ENCODE assay signal across 29 cellular contexts in the genomic region with DNA sequence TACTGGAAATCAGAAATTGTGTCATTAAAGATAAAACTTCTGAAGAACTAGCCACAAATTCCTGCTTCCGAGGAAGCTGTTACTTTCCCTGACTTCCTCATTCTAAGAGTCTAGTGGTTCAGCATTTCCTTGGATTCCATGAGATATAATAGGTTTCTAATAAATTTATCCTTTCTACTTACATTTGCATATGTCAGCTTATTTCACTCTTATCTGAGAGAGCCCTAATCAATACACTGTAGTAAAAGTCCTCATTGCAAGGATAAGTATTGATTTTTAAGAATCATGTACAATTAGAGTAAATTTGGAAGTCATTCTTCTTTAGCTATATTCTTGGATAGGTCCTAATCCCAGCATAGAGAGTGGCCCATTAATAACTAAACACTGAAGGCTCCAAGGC. TPM values are rescaled to one million over a fixed set of nuclear protein-coding genes. Genes with fewer than 3 reads are reported as not detected.
DNase-seq lines count a peak whose midpoint lies in the region; ATAC-seq and TF ChIP-seq lines count a peak whose summit lies in the region.
"Had no signal": no experiment of that assay in that cellular context is flagged by ENCODE, and none has a peak within 500 bp of the region (broad histone marks: within the 10 kb centered on the region; RNA-seq: fewer than 3 reads in every experiment).

No MANE protein-coding gene starts in this region.

- H3K9me3 ChIP-seq in IMR-90 (ENCODE audit: control insufficient read depth, insufficient read depth, low read length): no peaks in the 10 kb centered on the region
- H3K9me3 ChIP-seq in spleen: no peaks in the 10 kb centered on the region
- no peaks in the 10 kb centered on the region for H3K9me3 ChIP-seq in OCI-LY7 (ENCODE audit: low read length)
- H3K9me3 ChIP-seq: neutrophil, SK-N-SH, thoracic aorta, vagina had no signal

- no peak overlapping the region for H3K27ac ChIP-seq in IMR-90 (ENCODE audit: insufficient read depth, low read length)
- H3K27ac ChIP-seq in spleen: peak overlapping the region in 5 of 8 donors; percentile 7 to 56 (median 42)
- no peak overlapping the region for H3K27ac ChIP-seq in OCI-LY7 (ENCODE audit: low read depth, low read length, poor library complexity, severe bottlenecking)
- H3K27ac ChIP-seq: dorsolateral prefrontal cortex, GM23248, HL-60, neutrophil, RWPE1, thoracic aorta, vagina, VCaP had no signal

- no peak overlapping the region for H2AK9ac ChIP-seq in IMR-90 (replicated peaks; ENCODE audit: low read depth, low read length, poor library complexity)

- H3K4me2 ChIP-seq in IMR-90 (ENCODE audit: low read depth, low read length) (no peak overlapping the region), OCI-LY7 (ENCODE audit: low read length) (no peak overlapping the region)
- H3K4me2 ChIP-seq: SK-N-SH had no signal

- no peak overlapping the region for H2AFZ ChIP-seq in IMR-90 (replicated peaks; ENCODE audit: low read length, poor library complexity)
- H2AFZ ChIP-seq in OCI-LY7 (ENCODE audit: low read length): no peak overlapping the region
- H2AFZ ChIP-seq: GM23248 had no signal

- no peak overlapping the region for H2BK20ac ChIP-seq in IMR-90 (ENCODE audit: low read depth, low read length)

- H2AK5ac ChIP-seq in IMR-90 (ENCODE audit: low read depth, low read length): no peak overlapping the region

- no peaks in the 10 kb centered on the region for H3K27me3 Mint-ChIP-seq in activated naive CD4-positive, alpha-beta T cell treated with anti-CD3 and anti-CD28 coated beads, Interleukin-2, amount 10 ng/mL, durations not matched to agents 7 days and 5 days
- no peaks in the 10 kb centered on the region for H3K27me3 Mint-ChIP-seq in activated T-helper 1 cell treated with anti-CD3 and anti-CD28 coated beads, Interleukin-12 subunit alpha, Interleukin-12 subunit beta, Interleukin-2, Interleukin-4 antibody, amounts not matched to agents 30 ng/mL and 10 ng/mL and 1 ng/mL, durations not matched to agents 14 hours and 24 hours and 36 hours (ENCODE audit: insufficient read depth)
- no peaks in the 10 kb centered on the region for H3K27me3 Mint-ChIP-seq in Calu3 (ENCODE audit: unreplicated experiment)

- H2BK15ac ChIP-seq in IMR-90 (ENCODE audit: low read depth, low read length): no peak overlapping the region

- H3K9me2 ChIP-seq in OCI-LY7 (ENCODE audit: insufficient read depth, low read length): no peaks in the 10 kb centered on the region
- H3K9me2 ChIP-seq: SK-N-SH had no signal

- no peak for DNase-seq in activated naive CD4-positive, alpha-beta T cell treated with anti-CD3 and anti-CD28 coated beads, Interleukin-2, amount 10 ng/mL, durations not matched to agents 7 days and 5 days
- DNase-seq in activated naive CD4-positive, alpha-beta T cell treated with anti-CD3 and anti-CD28 coated beads, Interleukin-2, amount 50 U/mL, for 72 hours (ENCODE audit: low spot score in 2 of 2): no peak
- DNase-seq in IMR-90 (no peak), spleen (no peak), Calu3 (no peak), OCI-LY7 (ENCODE audit: low spot score) (no peak)
- DNase-seq in activated T-helper 1 cell treated with anti-CD3 and anti-CD28 coated beads, Interleukin-12 subunit alpha, Interleukin-12 subunit beta, Interleukin-2, Interleukin-4 antibody, amounts not matched to agents 30 ng/mL and 10 ng/mL and 1 ng/mL, durations not matched to agents 14 hours and 24 hours and 36 hours (ENCODE audit: low spot score): no peak
- no peak for DNase-seq in central memory CD4-positive, alpha-beta T cell
- DNase-seq: activated CD4-positive, alpha-beta T cell treated with anti-CD3 and anti-CD28 coated beads, Interleukin-2, amount 50 U/mL, for 1 hour; C1 segment of cervical spinal cord; dorsolateral prefrontal cortex; GM23248; hypothalamus; Kasumi-1; NCI-H1436; NCI-H2081 treated with DMSO at 0.1 percent for 48 hours; NCI-H345; NCI-H774; SK-N-SH; stimulated activated CD4-positive, alpha-beta T cell treated with anti-CD3 and anti-CD28 coated beads, Interleukin-15, amount 100 ng/mL, for 24 hours; T-helper 9 cell had no signal

- no peak overlapping the region for H4K5ac ChIP-seq in IMR-90 (ENCODE audit: low read depth, low read length)

- no peaks in the 10 kb centered on the region for H3K79me1 ChIP-seq in IMR-90 (ENCODE audit: low read depth in 1 of 2, low read length in 2 of 2)

- H3K79me2 ChIP-seq in OCI-LY7 (ENCODE audit: insufficient read depth, low read depth, low read length): no peaks in the 10 kb centered on the region

- H3K4me3 Mint-ChIP-seq in activated naive CD4-positive, alpha-beta T cell treated with anti-CD3 and anti-CD28 coated beads, Interleukin-2, amount 10 ng/mL, durations not matched to agents 7 days and 5 days: peak overlapping the region; percentile 79
- peak overlapping the region; percentile 71 for H3K4me3 Mint-ChIP-seq in activated T-helper 1 cell treated with anti-CD3 and anti-CD28 coated beads, Interleukin-12 subunit alpha, Interleukin-12 subunit beta, Interleukin-2, Interleukin-4 antibody, amounts not matched to agents 30 ng/mL and 10 ng/mL and 1 ng/mL, durations not matched to agents 14 hours and 24 hours and 36 hours
- no peak overlapping the region for H3K4me3 Mint-ChIP-seq in Calu3 (ENCODE audit: low read depth, unreplicated experiment)

- H3K9ac ChIP-seq in IMR-90 (ENCODE audit: low read depth, low read length): no peak overlapping the region
- H3K9ac ChIP-seq: GM23248, SK-N-SH had no signal

- no peak for ATAC-seq in activated naive CD4-positive, alpha-beta T cell treated with anti-CD3 and anti-CD28 coated beads, Interleukin-2, amount 50 U/mL, for 72 hours
- no peak for ATAC-seq in IMR-90 (ENCODE audit: low read depth)
- ATAC-seq: sciatic nerve had no signal

- no peaks in the 10 kb centered on the region for H3K4me1 ChIP-seq in IMR-90 (ENCODE audit: control insufficient read depth, insufficient read depth, low read length)
- H3K4me1 ChIP-seq in spleen: peaks cover 0 to 7% (median 0%) of the 10 kb centered on the region in 6 donors
- H3K4me1 ChIP-seq in OCI-LY7 (ENCODE audit: insufficient read depth, low read length, poor library complexity, severe bottlenecking): no peaks in the 10 kb centered on the region
- H3K4me1 ChIP-seq: vagina had no signal

- TF ChIP-seq RAD21 in IMR-90 (IDR thresholded peaks at IDR 0.05; ENCODE audit: low read length): no peak

- no TSS peak for BruUV-seq in IMR-90 (replicated peaks; lab: Mats Ljungman, UMichigan)
- BruUV-seq in Calu3 (replicated peaks; lab: Mats Ljungman, UMichigan): no TSS peak
- no TSS peak for BruUV-seq in OCI-LY7 (replicated peaks; lab: Mats Ljungman, UMichigan)

- peaks cover 3% of the 10 kb centered on the region; the same call in 1 of the 2 replicates for H3K27me3 ChIP-seq in IMR-90 (ENCODE audit: control insufficient read depth, insufficient read depth, low read length)
- H3K27me3 ChIP-seq in spleen (replicated peaks in 1 of 7): no peaks in the 10 kb centered on the region
- H3K27me3 ChIP-seq: neutrophil, vagina had no signal

- no peak overlapping the region for H3K4me3 ChIP-seq in IMR-90 (ENCODE audit: insufficient read depth, low read depth, low read length)
- H3K4me3 ChIP-seq in spleen: peak overlapping the region; percentile 1 to 52 (median 14)
- no peak overlapping the region for H3K4me3 ChIP-seq in OCI-LY7 (ENCODE audit: low read depth, low read length, poor library complexity, severe bottlenecking)
- H3K4me3 ChIP-seq: dorsolateral prefrontal cortex, GM23248, thoracic aorta had no signal

- no peak overlapping the region for H2BK5ac ChIP-seq in IMR-90 (ENCODE audit: low read depth, low read length, poor library complexity, severe bottlenecking)

- H3K27ac Mint-ChIP-seq in activated naive CD4-positive, alpha-beta T cell treated with anti-CD3 and anti-CD28 coated beads, Interleukin-2, amount 10 ng/mL, durations not matched to agents 7 days and 5 days: peak overlapping the region; percentile 90
- H3K27ac Mint-ChIP-seq in activated naive CD4-positive, alpha-beta T cell treated with anti-CD3 and anti-CD28 coated beads, Interleukin-2, amount 50 U/mL, for 72 hours: peak overlapping the region in 1 of 2 donors; percentile 9
- no peak overlapping the region for H3K27ac Mint-ChIP-seq in activated T-helper 1 cell treated with anti-CD3 and anti-CD28 coated beads, Interleukin-12 subunit alpha, Interleukin-12 subunit beta, Interleukin-2, Interleukin-4 antibody, amounts not matched to agents 30 ng/mL and 10 ng/mL and 1 ng/mL, durations not matched to agents 14 hours and 24 hours and 36 hours
- no peak overlapping the region for H3K27ac Mint-ChIP-seq in Calu3 (ENCODE audit: unreplicated experiment)

- CTCF ChIA-PET in activated naive CD4-positive, alpha-beta T cell treated with anti-CD3 and anti-CD28 coated beads, Interleukin-2, amount 10 ng/mL, durations not matched to agents 7 days and 5 days (lab: Charles Lee): interaction anchor here (1.1 to 3.8 kb wide), 6 partner anchors 9 to 54 kb away, joined by 3 to 14 read pairs (median 8); partner anchors contain the start of gene THEMIS
- CTCF ChIA-PET in IMR-90 (lab: Yijun Ruan, JAX) (no interaction called here), Calu3 (lab: Charles Lee) (no interaction called here), OCI-LY7 (lab: Charles Lee; ENCODE audit: unreplicated experiment) (no interaction called here)

- WGBS in IMR-90 (ENCODE audit: extremely low coverage in 2 of 2, insufficient read length in 1 of 2), 2 experiments: no CpG with 5 or more reads among the region's 1 CpG
- 58 to 70% (median 68%) methylated on average over 1 of the region's 1 CpG for WGBS in spleen, 5 donors

- no peak overlapping the region for H4K91ac ChIP-seq in IMR-90 (ENCODE audit: insufficient read depth, low read depth, low read length)

- H4K8ac ChIP-seq in IMR-90 (ENCODE audit: low read depth in 2 of 2, low read length in 2 of 2): no peak overlapping the region

- H3K14ac ChIP-seq in IMR-90 (replicated peaks; ENCODE audit: low read depth, low read length): no peak overlapping the region

- TF ChIP-seq CTCF in IMR-90 (conservative IDR thresholded peaks at IDR 0.05; ENCODE audit: low read depth, low read length): no peak
- no peak for TF ChIP-seq CTCF in spleen (IDR thresholded peaks at IDR 0.05 in 8 of 11, conservative IDR thresholded peaks at IDR 0.05 in 3 of 11)
- no peak for TF ChIP-seq CTCF in Calu3 (IDR thresholded peaks at IDR 0.05; ENCODE audit: unreplicated experiment)
- TF ChIP-seq CTCF in OCI-LY7 (conservative IDR thresholded peaks at IDR 0.05; ENCODE audit: low read length): no peak

- no peak overlapping the region for H3K18ac ChIP-seq in IMR-90 (ENCODE audit: low read depth, low read length)

- TF ChIP-seq POLR2A in IMR-90 (IDR thresholded peaks at IDR 0.05; ENCODE audit: low read depth, low read length) (no peak), spleen (IDR thresholded peaks at IDR 0.05) (no peak)

- H3K9me1 ChIP-seq in IMR-90 (ENCODE audit: insufficient read depth, low read length): no peaks in the 10 kb centered on the region

- H3K36me3 Mint-ChIP-seq in activated naive CD4-positive, alpha-beta T cell treated with anti-CD3 and anti-CD28 coated beads, Interleukin-2, amount 10 ng/mL, durations not matched to agents 7 days and 5 days: peaks cover 29% of the 10 kb centered on the region
- H3K36me3 Mint-ChIP-seq in activated naive CD4-positive, alpha-beta T cell treated with anti-CD3 and anti-CD28 coated beads, Interleukin-2, amount 50 U/mL, for 72 hours: peaks cover 0 to 26% of the 10 kb centered on the region in 2 donors
- peaks cover 17% of the 10 kb centered on the region for H3K36me3 Mint-ChIP-seq in activated T-helper 1 cell treated with anti-CD3 and anti-CD28 coated beads, Interleukin-12 subunit alpha, Interleukin-12 subunit beta, Interleukin-2, Interleukin-4 antibody, amounts not matched to agents 30 ng/mL and 10 ng/mL and 1 ng/mL, durations not matched to agents 14 hours and 24 hours and 36 hours (ENCODE audit: low read depth)
- H3K36me3 Mint-ChIP-seq in Calu3 (ENCODE audit: insufficient read depth, unreplicated experiment): no peaks in the 10 kb centered on the region

- in situ Hi-C loops in IMR-90 (cut with MboI; ENCODE audit: low sequenced_read_pairs): no loop called here

- H3K36me3 ChIP-seq in IMR-90 (ENCODE audit: control insufficient read depth, insufficient read depth, low read length): no peaks in the 10 kb centered on the region
- no peaks in the 10 kb centered on the region for H3K36me3 ChIP-seq in spleen
- H3K36me3 ChIP-seq in OCI-LY7 (ENCODE audit: insufficient read depth, low read length): no peaks in the 10 kb centered on the region
- H3K36me3 ChIP-seq: neutrophil, thoracic aorta, vagina had no signal

- intact Hi-C loops in IMR-90 (cut with micrococcal nuclease) (no loop called here), spleen (cut with DNase I; ENCODE audit: low total_unique reads) (no loop called here), Calu3 (cut with micrococcal nuclease; ENCODE audit: unreplicated experiment) (no loop called here), OCI-LY7 (cut with micrococcal nuclease; ENCODE audit: unreplicated experiment) (no loop called here)
- intact Hi-C loops in activated T-helper 1 cell treated with anti-CD3 and anti-CD28 coated beads, Interleukin-12 subunit alpha, Interleukin-12 subunit beta, Interleukin-2, Interleukin-4 antibody, amounts not matched to agents 30 ng/mL and 10 ng/mL and 1 ng/mL, durations not matched to agents 14 hours and 24 hours and 36 hours (cut with micrococcal nuclease): loop anchor here (1.0 to 2.0 kb wide), 3 partner anchors 9 to 20 kb away; no protein-coding TSS in a partner anchor

- H3K56ac ChIP-seq in IMR-90 (ENCODE audit: extremely low read depth, insufficient read depth, low read length): no peak overlapping the region

- H3K9me3 Mint-ChIP-seq in activated naive CD4-positive, alpha-beta T cell treated with anti-CD3 and anti-CD28 coated beads, Interleukin-2, amount 10 ng/mL, durations not matched to agents 7 days and 5 days: peaks cover 6% of the 10 kb centered on the region
- H3K9me3 Mint-ChIP-seq in activated naive CD4-positive, alpha-beta T cell treated with anti-CD3 and anti-CD28 coated beads, Interleukin-2, amount 50 U/mL, for 72 hours: peaks cover 0 to 9% of the 10 kb centered on the region in 2 donors
- H3K9me3 Mint-ChIP-seq in activated T-helper 1 cell treated with anti-CD3 and anti-CD28 coated beads, Interleukin-12 subunit alpha, Interleukin-12 subunit beta, Interleukin-2, Interleukin-4 antibody, amounts not matched to agents 30 ng/mL and 10 ng/mL and 1 ng/mL, durations not matched to agents 14 hours and 24 hours and 36 hours: peaks cover 16% of the 10 kb centered on the region
- no peaks in the 10 kb centered on the region for H3K9me3 Mint-ChIP-seq in Calu3 (ENCODE audit: low read depth, unreplicated experiment)

- no peak overlapping the region for H3K4ac ChIP-seq in IMR-90 (ENCODE audit: low read depth, low read length)

- POLR2A ChIA-PET in IMR-90 (lab: Charles Lee; ENCODE audit: unreplicated experiment): no interaction called here
- POLR2A ChIA-PET in OCI-LY7 (lab: Charles Lee): no interaction called here

- dilution Hi-C loops in IMR-90 (cut with HindIII; ENCODE audit: low sequenced_read_pairs, unreplicated experiment): no loop called here

- H3K23ac ChIP-seq in IMR-90 (ENCODE audit: low read depth, low read length): no peak overlapping the region

- H4K20me1 ChIP-seq in IMR-90 (ENCODE audit: insufficient read depth, low read length) (no peaks in the 10 kb centered on the region), OCI-LY7 (ENCODE audit: insufficient read depth, low read length) (no peaks in the 10 kb centered on the region)

- H3K4me1 Mint-ChIP-seq in activated naive CD4-positive, alpha-beta T cell treated with anti-CD3 and anti-CD28 coated beads, Interleukin-2, amount 10 ng/mL, durations not matched to agents 7 days and 5 days: peaks cover 84% of the 10 kb centered on the region
- peaks cover 57% of the 10 kb centered on the region for H3K4me1 Mint-ChIP-seq in activated T-helper 1 cell treated with anti-CD3 and anti-CD28 coated beads, Interleukin-12 subunit alpha, Interleukin-12 subunit beta, Interleukin-2, Interleukin-4 antibody, amounts not matched to agents 30 ng/mL and 10 ng/mL and 1 ng/mL, durations not matched to agents 14 hours and 24 hours and 36 hours (ENCODE audit: low read depth)
- no peaks in the 10 kb centered on the region for H3K4me1 Mint-ChIP-seq in Calu3 (ENCODE audit: low read depth, unreplicated experiment)

- H2BK120ac ChIP-seq in IMR-90 (ENCODE audit: low read depth, low read length): no peak overlapping the region

RNA-seq across cellular contexts. Expression of gene THEMIS, which starts 16.9 kb away (rescaled TPM):
- 10 to 100 TPM; 11.0 to 50.8 TPM for total RNA-seq in activated naive CD4-positive, alpha-beta T cell treated with anti-CD3 and anti-CD28 coated beads, Interleukin-2, amount 50 U/mL, for 72 hours
- total RNA-seq in IMR-90 (2012; rRNA removed): under 0.01 TPM in 1 of 2 replicates, not detected in the other
- not detected in 2 replicates for polyA plus RNA-seq in IMR-90 (2012; rRNA removed)
- polyA plus RNA-seq in IMR-90 (2012; cell fraction: cytosol; rRNA removed): not detected in 2 replicates
- 0.02 TPM in 1 of 2 replicates, not detected in the other for polyA plus RNA-seq in IMR-90 (2012; cell fraction: nucleus; rRNA removed; ENCODE audit: low replicate concordance)
- total RNA-seq in activated T-helper 1 cell treated with anti-CD3 and anti-CD28 coated beads, Interleukin-12 subunit alpha, Interleukin-12 subunit beta, Interleukin-2, Interleukin-4 antibody, amounts not matched to agents 30 ng/mL and 10 ng/mL and 1 ng/mL, durations not matched to agents 14 hours and 24 hours and 36 hours: 10.6 and 11.3 TPM in 2 replicates
- total RNA-seq in spleen: 10 to 100 TPM; 10.6 to 17.8 (median 14.4) TPM
- 1 to 10 TPM in 2 of 3 donors, under 1 TPM in 1; 0.80 to 1.9 (median 1.5) TPM for polyA plus RNA-seq in spleen
- total RNA-seq in Calu3 (2022): not detected in 2 replicates
- not detected in 2 replicates for total RNA-seq in OCI-LY7 (2014; rRNA removed; shearing (Covaris generic))
- total RNA-seq in OCI-LY7 (2022): not detected in 2 replicates
- total RNA-seq: endothelial cell of umbilical vein had no signal
- polyA plus RNA-seq: endothelial cell of umbilical vein, SK-N-SH had no signal

Comparison
In these comparisons a context has a peak if more than half of its experiments do, and no peak if none do; other contexts are left out.
1. H3K27ac ChIP-seq: peak in spleen (5 of 8); none in IMR-90 (single experiment) and OCI-LY7 (single experiment).
2. H3K4me3 ChIP-seq: peak in spleen (8 of 8); none in IMR-90 (single experiment) and OCI-LY7 (single experiment).
3. RNA of gene THEMIS, which starts 16.9 kb away (total RNA-seq): 11.0 to 50.8 TPM in activated naive CD4-positive, alpha-beta T cell treated with anti-CD3 and anti-CD28 coated beads, Interleukin-2, amount 50 U/mL, for 72 hours, 10.6 to 17.8 TPM in spleen and 10.6 to 11.3 TPM in activated T-helper 1 cell treated with anti-CD3 and anti-CD28 coated beads, Interleukin-12 subunit alpha, Interleukin-12 subunit beta, Interleukin-2, Interleukin-4 antibody, amounts not matched to agents 30 ng/mL and 10 ng/mL and 1 ng/mL, durations not matched to agents 14 hours and 24 hours and 36 hours; under 0.01 TPM in IMR-90, not detected in Calu3 and not detected in OCI-LY7; every median in the first group is over 10 times any median in the second.